ENCODE assay signal across 18 cellular contexts in genomic region chr7:84800846-84801245, GRCh38.
"Had no signal": no experiment of that assay in that cellular context is flagged by ENCODE, and none has a peak within 500 bp of the region (broad histone marks: within the 10 kb centered on the region; RNA-seq: fewer than 3 reads in every experiment).

No MANE protein-coding gene starts in this region.

- H3K9me3 ChIP-seq: esophagus squamous epithelium, transverse colon had no signal

- H3K27me3 ChIP-seq: esophagus squamous epithelium, neural progenitor cell, transverse colon had no signal

- H3K36me3 ChIP-seq: esophagus squamous epithelium, lower lobe of right lung, neural progenitor cell, transverse colon, WERI-Rb-1 had no signal

- H3K4me1 ChIP-seq: lower lobe of right lung, neural progenitor cell had no signal

- H3K4me2 ChIP-seq: neural progenitor cell had no signal

- H3K9ac ChIP-seq: neural progenitor cell had no signal

- ATAC-seq: activated CD8-positive, alpha-beta T cell treated with anti-CD3 and anti-CD28 coated beads, Interleukin-2, amount 10 ng/mL, durations not matched to agents 7 days and 5 days; lower lobe of right lung; naive thymus-derived CD8-positive, alpha-beta T cell; stimulated activated naive CD8-positive, alpha-beta T cell treated with anti-CD3 and anti-CD28 coated beads, Interleukin-15, Interleukin-2, amounts not matched to agents 100 U/mL and 50 U/mL, for 24 hours; T-cell had no signal

- H3K4me3 ChIP-seq: esophagus squamous epithelium, lower lobe of right lung, neural progenitor cell, transverse colon had no signal

- H3K27ac ChIP-seq: lower lobe of right lung, neural progenitor cell, transverse colon, WERI-Rb-1 had no signal

- DNase-seq: activated CD4-positive, alpha-beta T cell treated with anti-CD3 and anti-CD28 coated beads, Interleukin-2, amount 10 ng/mL, durations not matched to agents 7 days and 5 days; activated CD4-positive, CD25-positive, alpha-beta regulatory T cell treated with anti-CD3 and anti-CD28 coated beads, Interleukin-2, amount 50 U/mL, for 72 hours; activated CD8-positive, alpha-beta T cell treated with anti-CD3 and anti-CD28 coated beads, Interleukin-2, amount 10 ng/mL, durations not matched to agents 7 days and 5 days; activated gamma-delta T cell; anterior cingulate cortex; central memory CD4-positive, alpha-beta T cell; esophagus squamous epithelium; kidney; lower lobe of right lung; naive thymus-derived CD8-positive, alpha-beta T cell; retina; stimulated activated CD4-positive, alpha-beta T cell treated with anti-CD3 and anti-CD28 coated beads, Interleukin-12 subunit alpha, Interleukin-12 subunit beta, amount 100 ng/mL, for 4 hours; stimulated activated CD4-positive, alpha-beta T cell treated with anti-CD3 and anti-CD28 coated beads, Interleukin-4, amount 100 ng/mL, for 4 hours; stimulated activated naive CD8-positive, alpha-beta T cell treated with anti-CD3 and anti-CD28 coated beads, Interleukin-15, Interleukin-2, amounts not matched to agents 100 U/mL and 50 U/mL, for 24 hours; T-cell; transverse colon; WERI-Rb-1 had no signal

- H2AFZ ChIP-seq: neural progenitor cell had no signal
